Comparison of ENCODE assay signal across 25 cellular contexts in the genomic region with DNA sequence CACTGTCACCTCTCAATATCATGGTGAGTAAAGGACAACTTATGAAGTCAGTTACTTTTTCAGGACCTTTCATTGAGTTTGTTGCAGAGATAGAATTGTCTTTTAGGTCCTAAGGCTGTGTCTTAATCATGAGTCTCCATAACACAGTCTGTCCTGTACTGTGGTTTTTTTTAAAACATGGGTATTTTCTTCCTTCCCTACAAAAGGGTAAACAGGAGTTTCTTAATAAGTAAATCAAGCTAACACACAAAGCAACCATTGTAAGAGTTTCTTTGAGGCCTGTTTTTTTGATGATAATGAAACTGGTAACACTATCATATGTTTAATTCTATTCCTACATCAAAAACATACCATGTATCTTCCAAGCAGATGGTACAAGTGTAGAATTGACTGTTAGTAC.
DNase-seq lines count a peak whose midpoint lies in the region; ATAC-seq and TF ChIP-seq lines count a peak whose summit lies in the region.
"Had no signal": no experiment of that assay in that cellular context is flagged by ENCODE, and none has a peak within 500 bp of the region (broad histone marks: within the 10 kb centered on the region; RNA-seq: fewer than 3 reads in every experiment).

No MANE protein-coding gene starts in this region.

- H3K4me1 ChIP-seq in left ventricle myocardium inferior (peaks cover 63% of the 10 kb centered on the region), HEK293 (ENCODE audit: control insufficient read depth, insufficient read depth, low read length) (peaks cover 22% of the 10 kb centered on the region)
- H3K4me1 ChIP-seq: Caco-2 had no signal

- TF ChIP-seq CTCF in left ventricle myocardium inferior (IDR thresholded peaks at IDR 0.05; ENCODE audit: borderline replicate concordance): no peak
- TF ChIP-seq CTCF in HEK293 (tag by site-specific recombination; IDR thresholded peaks at IDR 0.05): no peak

- peak overlapping the region; percentile 4 for H3K27ac ChIP-seq in left ventricle myocardium inferior (replicated peaks)
- no peak overlapping the region for H3K27ac ChIP-seq in HEK293 (ENCODE audit: extremely low read depth, low read depth, low read length)
- H3K27ac ChIP-seq: 22Rv1, A549, BLaER1 had no signal

- no peak overlapping the region for H3K4me3 ChIP-seq in left ventricle myocardium inferior
- no peak overlapping the region for H3K4me3 ChIP-seq in HEK293 (ENCODE audit: low read depth, low read length)
- H3K4me3 ChIP-seq: A549, BLaER1, GM12878 had no signal

- peaks cover 12% of the 10 kb centered on the region for H3K36me3 ChIP-seq in left ventricle myocardium inferior
- no peaks in the 10 kb centered on the region for H3K36me3 ChIP-seq in HEK293 (ENCODE audit: control insufficient read depth in 2 of 2, insufficient read depth in 1 of 2, low read length in 2 of 2)
- H3K36me3 ChIP-seq: BE2C had no signal

- intact Hi-C loops in left ventricle myocardium inferior (cut with micrococcal nuclease): no loop called here
- intact Hi-C loops in Right ventricle myocardium inferior (cut with DNase I): loop anchor here (5.0 kb wide), 1 partner anchor 44 kb away; no protein-coding TSS in a partner anchor

- POLR2A ChIA-PET in HEK293 (lab: Yijun Ruan, JAX): no interaction called here

- ATAC-seq in Right ventricle myocardium inferior: no peak
- ATAC-seq: A549, GM12878 had no signal

- CTCF ChIA-PET in HEK293 (lab: Yijun Ruan, JAX): interaction anchor here (0.7 kb wide), 1 partner anchor 167 kb away, joined by 3 read pairs; no protein-coding TSS in a partner anchor

- H3K9me3 ChIP-seq in left ventricle myocardium inferior (replicated peaks): peaks cover 17% of the 10 kb centered on the region
- H3K9me3 ChIP-seq in HEK293 (ENCODE audit: control insufficient read depth, insufficient read depth, low read depth, low read length): no peaks in the 10 kb centered on the region
- H3K9me3 ChIP-seq: A549, BE2C had no signal

- DNase-seq in left ventricle myocardium inferior: no peak
- no peak for DNase-seq in Right ventricle myocardium inferior (ENCODE audit: missing footprints)
- peak; percentile 77 for DNase-seq in SK-MEL-5 (ENCODE audit: low read depth, low spot score)
- no peak for DNase-seq in H4 (ENCODE audit: low spot score)
- no peak for DNase-seq in AG20443 (ENCODE audit: low spot score)
- no peak for DNase-seq in RKO (ENCODE audit: low spot score)
- DNase-seq: BE2C; C1 segment of cervical spinal cord; Caco-2; Calu3; CD4-positive, alpha-beta memory T cell; CD4-positive, CD25-positive, alpha-beta regulatory T cell; CD8-positive, alpha-beta memory T cell; DMS 273 treated with DMSO at 0.1 percent for 48 hours; DMS153; DMS53; DMS79; DND-41; EL; GDM1 had no signal

- in situ Hi-C loops in SK-MEL-5 (cut with HindIII; ENCODE audit: low pct_unique_long_range_greater_than_20kb, low sequenced_read_pairs): no loop called here

- H3K27me3 ChIP-seq in left ventricle myocardium inferior (ENCODE audit: low read depth): no peaks in the 10 kb centered on the region
- H3K27me3 ChIP-seq: BE2C, BLaER1 had no signal

TF ChIP-seq in HEK293, 187 proteins besides CTCF, POLR2A, EP300 and RAD21:
- TF ChIP-seq SETDB1 (IDR thresholded peaks at IDR 0.05; ENCODE audit: insufficient read length, low read length) (peak; percentile 55), SP3 (tag by site-specific recombination; IDR thresholded peaks at IDR 0.05) (no peak), ZNF423 (tag by site-specific recombination; IDR thresholded peaks at IDR 0.05) (no peak)
